Comparison of ENCODE assay signal across 23 cellular contexts in genomic region chr10:126390324-126390723, GRCh38. TPM values are rescaled to one million over a fixed set of nuclear protein-coding genes. Genes with fewer than 3 reads are reported as not detected.
DNase-seq lines count a peak whose midpoint lies in the region; ATAC-seq and TF ChIP-seq lines count a peak whose summit lies in the region.
"Had no signal": no experiment of that assay in that cellular context is flagged by ENCODE, and none has a peak within 500 bp of the region (broad histone marks: within the 10 kb centered on the region; RNA-seq: fewer than 3 reads in every experiment).

No MANE protein-coding gene starts in this region.

- no peak overlapping the region for H2AFZ ChIP-seq in osteoblast (ENCODE audit: low read length)

- H3K79me2 ChIP-seq in osteoblast (ENCODE audit: insufficient read depth, low read length), result peaks cover 22% of the 10 kb centered on the region

- no peak for TF ChIP-seq CTCF in CD4-positive, alpha-beta T cell (IDR thresholded peaks at IDR 0.05)
- no peak for TF ChIP-seq CTCF in glutamatergic neuron (IDR thresholded peaks at IDR 0.05; ENCODE audit: partially characterized antibody, unreplicated experiment)
- TF ChIP-seq CTCF in osteoblast (IDR thresholded peaks at IDR 0.05; ENCODE audit: extremely low read depth, low read depth, low read length), result no peak

- H3K4me3 ChIP-seq in osteoblast (ENCODE audit: insufficient read depth, low read length) (no peak overlapping the region), HAP-1 (no peak overlapping the region)
- H3K4me3 ChIP-seq: GM12878 had no signal

- peaks cover 29% of the 10 kb centered on the region for H3K27me3 ChIP-seq in CD4-positive, alpha-beta T cell (ENCODE audit: control insufficient read depth, insufficient read depth, low read length)
- H3K27me3 ChIP-seq in osteoblast (ENCODE audit: insufficient read depth, low read length) (no peaks in the 10 kb centered on the region), HAP-1 (ENCODE audit: low read depth) (peaks cover 14% of the 10 kb centered on the region)

- H3K36me3 ChIP-seq in osteoblast (ENCODE audit: insufficient read depth, low read length) (peaks cover 2% of the 10 kb centered on the region), HAP-1 (replicated peaks) (no peaks in the 10 kb centered on the region)

- CTCF ChIA-PET in CD4-positive, alpha-beta T cell (lab: Charles Lee), result no interaction called here

- POLR2A ChIA-PET in CD4-positive, alpha-beta T cell (lab: Charles Lee), result no interaction called here

- peaks cover 4% of the 10 kb centered on the region for H3K36me3 Mint-ChIP-seq in CD4-positive, alpha-beta T cell (ENCODE audit: low read depth)
- peaks cover 8% of the 10 kb centered on the region for H3K36me3 Mint-ChIP-seq in activated T-helper 17 cell treated with anti-CD3 and anti-CD28 coated beads, Interleukin-2, amount 50 U/mL, for 72 hours (ENCODE audit: low read depth)
- H3K36me3 Mint-ChIP-seq in glutamatergic neuron (ENCODE audit: unreplicated experiment), result peaks cover 13% of the 10 kb centered on the region

- no peaks in the 10 kb centered on the region for H3K9me3 Mint-ChIP-seq in CD4-positive, alpha-beta T cell
- H3K9me3 Mint-ChIP-seq in activated T-helper 17 cell treated with anti-CD3 and anti-CD28 coated beads, Interleukin-2, amount 50 U/mL, for 72 hours, result no peaks in the 10 kb centered on the region
- peaks cover 10% of the 10 kb centered on the region for H3K9me3 Mint-ChIP-seq in glutamatergic neuron (ENCODE audit: unreplicated experiment)

- ATAC-seq in CD4-positive, alpha-beta T cell (ENCODE audit: poor library complexity), result peak; percentile 34
- no peak for ATAC-seq in activated T-helper 17 cell treated with anti-CD3 and anti-CD28 coated beads, Interleukin-2, amount 50 U/mL, for 72 hours (replicated peaks)
- ATAC-seq in HG02973 (IDR thresholded peaks at IDR 0.05; ENCODE audit: unreplicated experiment), result no peak
- ATAC-seq: GM12878 had no signal

- H3K27ac ChIP-seq in CD4-positive, alpha-beta T cell (ENCODE audit: low read depth, low read length), result no peak overlapping the region
- peak overlapping the region; percentile 54 for H3K27ac ChIP-seq in osteoblast (ENCODE audit: low read depth, low read length)
- H3K27ac ChIP-seq: 22Rv1 had no signal

- peaks cover 28% of the 10 kb centered on the region for H3K4me1 ChIP-seq in osteoblast (ENCODE audit: insufficient read depth, low read length)
- H3K4me1 ChIP-seq in HAP-1, result no peaks in the 10 kb centered on the region

- in situ Hi-C loops in HAP-1 (cut with MboI; ENCODE audit: low sequenced_read_pairs), result loop anchor here (10.0 kb wide), 1 partner anchor 406 kb away; no protein-coding TSS in a partner anchor

- no peaks in the 10 kb centered on the region for H3K9me3 ChIP-seq in CD4-positive, alpha-beta T cell (ENCODE audit: control insufficient read depth, low read length)
- H3K9me3 ChIP-seq in osteoblast (ENCODE audit: low read depth, low read length) (no peaks in the 10 kb centered on the region), HAP-1 (no peaks in the 10 kb centered on the region)

- no peak overlapping the region for H3K27ac Mint-ChIP-seq in CD4-positive, alpha-beta T cell
- no peak overlapping the region for H3K27ac Mint-ChIP-seq in activated T-helper 17 cell treated with anti-CD3 and anti-CD28 coated beads, Interleukin-2, amount 50 U/mL, for 72 hours
- no peak overlapping the region for H3K27ac Mint-ChIP-seq in glutamatergic neuron (ENCODE audit: unreplicated experiment)
- H3K27ac Mint-ChIP-seq: B cell had no signal

- no peak for DNase-seq in CD4-positive, alpha-beta T cell
- no peak for DNase-seq in glutamatergic neuron
- DNase-seq in osteoblast (ENCODE audit: insufficient read length, low spot score, missing footprints), result no peak
- no peak for DNase-seq in cerebellum (ENCODE audit: low spot score)
- DNase-seq in HAP-1 (ENCODE audit: low spot score in 2 of 2), result no peak
- no peak for DNase-seq in activated naive CD4-positive, alpha-beta T cell (lab: John Stamatoyannopoulos, UW)
- DNase-seq: Calu3; EL; HCEC 1CT; Kasumi-1; NCI-H1092 treated with DMSO at 0.1 percent for 48 hours; NCI-H146; NCI-H2029 treated with DMSO at 0.1 percent for 48 hours; NCI-H2171; NCI-H446; NCI-H748 treated with DMSO at 0.1 percent for 48 hours; NK-92 treated with Interleukin-12 subunit alpha and Interleukin-12 subunit beta, amount 100 ng/mL, for 24 hours; SHP77 had no signal

- no peak overlapping the region for H3K4me2 ChIP-seq in osteoblast (ENCODE audit: insufficient read depth, low read length)

- peaks cover 41% of the 10 kb centered on the region for H3K27me3 Mint-ChIP-seq in CD4-positive, alpha-beta T cell
- peaks cover 17% of the 10 kb centered on the region for H3K27me3 Mint-ChIP-seq in activated T-helper 17 cell treated with anti-CD3 and anti-CD28 coated beads, Interleukin-2, amount 50 U/mL, for 72 hours
- peaks cover 11% of the 10 kb centered on the region for H3K27me3 Mint-ChIP-seq in glutamatergic neuron (ENCODE audit: unreplicated experiment)

- intact Hi-C loops in CD4-positive, alpha-beta T cell (cut with DNase I, micrococcal nuclease), result no loop called here

- peak overlapping the region; percentile 43 for H3K4me3 Mint-ChIP-seq in CD4-positive, alpha-beta T cell
- H3K4me3 Mint-ChIP-seq in activated T-helper 17 cell treated with anti-CD3 and anti-CD28 coated beads, Interleukin-2, amount 50 U/mL, for 72 hours, result peak overlapping the region; percentile 34
- H3K4me3 Mint-ChIP-seq in glutamatergic neuron (ENCODE audit: unreplicated experiment), result peak overlapping the region; percentile 3
- H3K4me3 Mint-ChIP-seq: B cell had no signal

- H4K20me1 ChIP-seq in osteoblast (ENCODE audit: insufficient read depth, low read length), result no peaks in the 10 kb centered on the region

- no peaks in the 10 kb centered on the region for H3K4me1 Mint-ChIP-seq in CD4-positive, alpha-beta T cell (ENCODE audit: low read depth)
- peaks cover 12% of the 10 kb centered on the region for H3K4me1 Mint-ChIP-seq in activated T-helper 17 cell treated with anti-CD3 and anti-CD28 coated beads, Interleukin-2, amount 50 U/mL, for 72 hours
- peaks cover 19% of the 10 kb centered on the region for H3K4me1 Mint-ChIP-seq in glutamatergic neuron (ENCODE audit: low read depth, unreplicated experiment)

RNA-seq across cellular contexts. Expression of gene ADAM12, which starts 2.0 kb away (rescaled TPM):
- total RNA-seq in CD4-positive, alpha-beta T cell, result 1 to 10 TPM; 1.2 to 1.5 TPM
- 10 to 100 TPM in 1 of 2 donors, 1 to 10 TPM in 1; 8.4 to 25.5 TPM for total RNA-seq in activated T-helper 17 cell treated with anti-CD3 and anti-CD28 coated beads, Interleukin-2, amount 50 U/mL, for 72 hours
- total RNA-seq in glutamatergic neuron (ENCODE audit: unreplicated experiment), result 18.4 TPM
- 345 and 361 TPM in 2 replicates for total RNA-seq in osteoblast
- total RNA-seq in cerebellum, result 16.7 TPM
- total RNA-seq: Calu3 had no signal

Comparison
In these comparisons a context has a peak if more than half of its experiments do, and no peak if none do; other contexts are left out.
1. RNA of gene ADAM12, which starts 2.0 kb away (total RNA-seq): 345 to 361 TPM in osteoblast; 8.4 to 25.5 TPM in activated T-helper 17 cell treated with anti-CD3 and anti-CD28 coated beads, Interleukin-2, amount 50 U/mL, for 72 hours, 18.4 TPM in glutamatergic neuron (single experiment), 16.7 TPM in cerebellum (single experiment) and 1.2 to 1.5 TPM in CD4-positive, alpha-beta T cell; every median in the first group is over 10 times any median in the second.
2. Peak in every context shown above with its lines, with median percentiles within 50 percentile points of each other: H3K4me3 Mint-ChIP-seq.